Comparison of ENCODE assay signal across 21 cellular contexts in genomic region chr4:8850074-8850829, GRCh38. TPM values are rescaled to one million over a fixed set of nuclear protein-coding genes. Genes with fewer than 3 reads are reported as not detected.
"Had no signal": no experiment of that assay in that cellular context is flagged by ENCODE, and none has a peak within 500 bp of the region (broad histone marks: within the 10 kb centered on the region; RNA-seq: fewer than 3 reads in every experiment).

No MANE protein-coding gene starts in this region.

- ATAC-seq: activated CD8-positive, alpha-beta T cell treated with anti-CD3 and anti-CD28 coated beads for 36 hours; effector memory CD8-positive, alpha-beta T cell; gastroesophageal sphincter; mucosa of descending colon; stimulated activated effector memory CD8-positive, alpha-beta T cell treated with anti-CD3 and anti-CD28 coated beads, Interleukin-12 subunit alpha, Interleukin-12 subunit beta, amount 100 ng/mL, for 72 hours; T-cell had no signal

- H3K4me2 ChIP-seq: hepatocyte, smooth muscle cell had no signal

- H3K4me1 ChIP-seq: gastroesophageal sphincter, transverse colon had no signal

- H3K27ac Mint-ChIP-seq: activated CD8-positive, alpha-beta T cell treated with anti-CD3 and anti-CD28 coated beads for 36 hours; effector memory CD8-positive, alpha-beta T cell; nephron; stimulated activated effector memory CD8-positive, alpha-beta T cell treated with anti-CD3 and anti-CD28 coated beads, Interleukin-12 subunit alpha, Interleukin-12 subunit beta, amount 100 ng/mL, for 72 hours; T-cell had no signal

- H3K4me3 Mint-ChIP-seq: activated CD8-positive, alpha-beta T cell treated with anti-CD3 and anti-CD28 coated beads for 36 hours; central memory CD8-positive, alpha-beta T cell; effector memory CD8-positive, alpha-beta T cell; nephron; stimulated activated effector memory CD8-positive, alpha-beta T cell treated with anti-CD3 and anti-CD28 coated beads, Interleukin-12 subunit alpha, Interleukin-12 subunit beta, amount 100 ng/mL, for 72 hours; T-cell had no signal

- H3K27me3 ChIP-seq: ovary had no signal

- H3K9me3 ChIP-seq: mucosa of descending colon, transverse colon had no signal

- H3K36me3 Mint-ChIP-seq: stimulated activated effector memory CD8-positive, alpha-beta T cell treated with anti-CD3 and anti-CD28 coated beads, Interleukin-12 subunit alpha, Interleukin-12 subunit beta, amount 100 ng/mL, for 72 hours; T-cell had no signal

- H3K27ac ChIP-seq: gastroesophageal sphincter, hepatocyte, ovary, transverse colon, VCaP had no signal

- H3K36me3 ChIP-seq: gastroesophageal sphincter, ovary, transverse colon had no signal

- H2AFZ ChIP-seq: hepatocyte had no signal

- H3K4me1 Mint-ChIP-seq: central memory CD8-positive, alpha-beta T cell; T-cell had no signal

- H3K9me3 Mint-ChIP-seq: activated CD8-positive, alpha-beta T cell treated with anti-CD3 and anti-CD28 coated beads for 36 hours; central memory CD8-positive, alpha-beta T cell; effector memory CD8-positive, alpha-beta T cell; stimulated activated effector memory CD8-positive, alpha-beta T cell treated with anti-CD3 and anti-CD28 coated beads, Interleukin-12 subunit alpha, Interleukin-12 subunit beta, amount 100 ng/mL, for 72 hours had no signal

- H3K4me3 ChIP-seq: gastroesophageal sphincter, hepatocyte, mucosa of descending colon, ovary, smooth muscle cell, transverse colon had no signal

- H3K79me2 ChIP-seq: hepatocyte had no signal

- DNase-seq: activated CD4-positive, alpha-beta T cell treated with anti-CD3 and anti-CD28 coated beads for 4 hours; activated CD8-positive, alpha-beta T cell treated with anti-CD3 and anti-CD28 coated beads for 36 hours; activated naive CD4-positive, alpha-beta T cell treated with Interleukin-2 at 50 U/mL for 16 hours; effector memory CD8-positive, alpha-beta T cell; kidney glomerular epithelial cell; T-cell; T1000; transverse colon had no signal

RNA-seq across cellular contexts. Expression of gene HMX1, which starts 21.4 kb away (rescaled TPM):
- total RNA-seq: activated CD8-positive, alpha-beta T cell treated with anti-CD3 and anti-CD28 coated beads for 36 hours; epithelial cell of proximal tubule; gastroesophageal sphincter; hepatocyte; lung microvascular endothelial cell; ovary; renal cortical epithelial cell; smooth muscle cell; subcutaneous adipose tissue; T-cell; transverse colon had no signal
- polyA plus RNA-seq: hepatocyte, ovary, smooth muscle cell had no signal
